ENCODE assay signal across 11 cellular contexts in genomic region chr6:6331393-6331792, GRCh38. TPM values are rescaled to one million over a fixed set of nuclear protein-coding genes. Genes with fewer than 3 reads are reported as not detected.
DNase-seq lines count a peak whose midpoint lies in the region; ATAC-seq and FAIRE-seq lines count a peak whose summit lies in the region.
"Had no signal": no experiment of that assay in that cellular context is flagged by ENCODE, and none has a peak within 500 bp of the region (broad histone marks: within the 10 kb centered on the region; RNA-seq: fewer than 3 reads in every experiment).

No MANE protein-coding gene starts in this region.

- H3K9me3 ChIP-seq in muscle layer of duodenum (ENCODE audit: control insufficient read depth in 1 of 2, low read length in 2 of 2) (no peaks in the 10 kb centered on the region), small intestine (ENCODE audit: control insufficient read depth, low read depth) (no peaks in the 10 kb centered on the region)

- DNase-seq in HCEC 1CT (no peak), NCI-H2081 treated with DMSO at 0.1 percent for 48 hours (lab: John Stamatoyannopoulos, UW) (no peak), small intestine (no peak)
- no peak for DNase-seq in activated CD4-positive, alpha-beta T cell treated with anti-CD3 and anti-CD28 coated beads for 4 hours
- DNase-seq: NCI-H1436 treated with DMSO at 0.1 percent for 48 hours had no signal

- no peak overlapping the region for H3K4me3 ChIP-seq in muscle layer of duodenum (ENCODE audit: low read depth in 1 of 2, low read length in 2 of 2)
- no peak overlapping the region for H3K4me3 ChIP-seq in small intestine (ENCODE audit: low read depth in 1 of 2, low read length in 2 of 2)
- H3K4me3 ChIP-seq: coronary artery had no signal

- H3K27me3 ChIP-seq in muscle layer of duodenum (ENCODE audit: low read depth, low read length) (no peaks in the 10 kb centered on the region), small intestine (ENCODE audit: control insufficient read depth in 2 of 2, insufficient read depth in 2 of 2, low read length in 2 of 2) (no peaks in the 10 kb centered on the region)

- H3K27ac ChIP-seq in muscle layer of duodenum (ENCODE audit: low read length) (peak overlapping the region; percentile 13), small intestine (ENCODE audit: low read depth in 1 of 2, low read length in 1 of 2) (no peak overlapping the region)

- 70 to 89% (median 77%) methylated on average over 6 of the region's 6 CpGs for WGBS in small intestine, 3 donors

- H3K36me3 ChIP-seq in muscle layer of duodenum (ENCODE audit: control insufficient read depth in 1 of 2, insufficient read depth in 2 of 2, low read length in 2 of 2): no peaks in the 10 kb centered on the region
- H3K36me3 ChIP-seq in small intestine (ENCODE audit: control insufficient read depth in 2 of 2, insufficient read depth in 2 of 2, low read length in 2 of 2): no peaks in the 10 kb centered on the region

- ATAC-seq in GM18517 (IDR thresholded peaks at IDR 0.05; ENCODE audit: unreplicated experiment): peak; percentile 80
- ATAC-seq in GM21786 (IDR thresholded peaks at IDR 0.05; ENCODE audit: unreplicated experiment): peak; percentile 70
- peak; percentile 71 for ATAC-seq in HG03571 (IDR thresholded peaks at IDR 0.05; ENCODE audit: unreplicated experiment)
- ATAC-seq: left lobe of liver had no signal

- peaks cover 0 to 5% of the 10 kb centered on the region in 2 donors for H3K4me1 ChIP-seq in muscle layer of duodenum (ENCODE audit: control insufficient read depth in 1 of 2, insufficient read depth in 2 of 2, low read length in 2 of 2)
- H3K4me1 ChIP-seq in small intestine (ENCODE audit: control insufficient read depth in 2 of 2, insufficient read depth in 1 of 2, low read depth in 1 of 2, low read length in 1 of 2): no peaks in the 10 kb centered on the region

- no peak for FAIRE-seq in small intestine (lab: Jason Lieb, UNC)

RNA-seq across cellular contexts. Expression of gene F13A1, which starts 10.9 kb away (rescaled TPM):
- polyA plus RNA-seq in small intestine: 10 to 100 TPM in 1 of 3 donors, 1 to 10 TPM in 1, under 1 TPM in 1; 0.45 to 30.5 (median 1.1) TPM
